In the genomic region with DNA sequence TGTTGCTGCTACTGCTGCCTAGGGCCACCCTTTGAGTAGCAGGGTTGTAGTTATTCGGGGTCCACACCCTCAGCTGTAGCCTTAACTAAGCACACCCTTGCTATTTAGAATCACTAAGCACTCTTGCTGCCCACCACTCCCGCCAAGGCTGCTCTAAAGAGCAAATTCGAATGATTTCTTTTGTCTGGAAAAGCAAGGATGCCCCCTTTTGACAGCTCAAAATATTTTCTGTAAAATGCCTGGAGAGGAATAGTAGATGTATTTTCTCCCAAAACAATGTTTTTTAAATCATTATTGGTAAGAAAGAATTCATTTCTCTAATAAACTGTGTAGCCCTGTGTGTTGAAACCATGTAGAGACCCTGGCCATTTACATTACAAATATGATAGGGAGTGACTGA, we compare ENCODE assay signal across 2 cellular contexts.
TF ChIP-seq lines count a peak whose summit lies in the region.

No MANE protein-coding gene starts in this region.

TF ChIP-seq in HepG2, 621 proteins besides CTCF, POLR2A, EP300 and RAD21 (continued from another document):
- TF ChIP-seq, protein P1, sequence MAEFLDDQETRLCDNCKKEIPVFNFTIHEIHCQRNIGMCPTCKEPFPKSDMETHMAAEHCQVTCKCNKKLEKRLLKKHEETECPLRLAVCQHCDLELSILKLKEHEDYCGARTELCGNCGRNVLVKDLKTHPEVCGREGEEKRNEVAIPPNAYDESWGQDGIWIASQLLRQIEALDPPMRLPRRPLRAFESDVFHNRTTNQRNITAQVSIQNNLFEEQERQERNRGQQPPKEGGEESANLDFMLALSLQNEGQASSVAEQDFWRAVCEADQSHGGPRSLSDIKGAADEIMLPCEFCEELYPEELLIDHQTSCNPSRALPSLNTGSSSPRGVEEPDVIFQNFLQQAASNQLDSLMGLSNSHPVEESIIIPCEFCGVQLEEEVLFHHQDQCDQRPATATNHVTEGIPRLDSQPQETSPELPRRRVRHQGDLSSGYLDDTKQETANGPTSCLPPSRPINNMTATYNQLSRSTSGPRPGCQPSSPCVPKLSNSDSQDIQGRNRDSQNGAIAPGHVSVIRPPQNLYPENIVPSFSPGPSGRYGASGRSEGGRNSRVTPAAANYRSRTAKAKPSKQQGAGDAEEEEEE (CRISPR knock-in tag; IDR thresholded peaks at IDR 0.05; ENCODE audit: borderline replicate concordance), result no peak
- TF ChIP-seq, protein P2, sequence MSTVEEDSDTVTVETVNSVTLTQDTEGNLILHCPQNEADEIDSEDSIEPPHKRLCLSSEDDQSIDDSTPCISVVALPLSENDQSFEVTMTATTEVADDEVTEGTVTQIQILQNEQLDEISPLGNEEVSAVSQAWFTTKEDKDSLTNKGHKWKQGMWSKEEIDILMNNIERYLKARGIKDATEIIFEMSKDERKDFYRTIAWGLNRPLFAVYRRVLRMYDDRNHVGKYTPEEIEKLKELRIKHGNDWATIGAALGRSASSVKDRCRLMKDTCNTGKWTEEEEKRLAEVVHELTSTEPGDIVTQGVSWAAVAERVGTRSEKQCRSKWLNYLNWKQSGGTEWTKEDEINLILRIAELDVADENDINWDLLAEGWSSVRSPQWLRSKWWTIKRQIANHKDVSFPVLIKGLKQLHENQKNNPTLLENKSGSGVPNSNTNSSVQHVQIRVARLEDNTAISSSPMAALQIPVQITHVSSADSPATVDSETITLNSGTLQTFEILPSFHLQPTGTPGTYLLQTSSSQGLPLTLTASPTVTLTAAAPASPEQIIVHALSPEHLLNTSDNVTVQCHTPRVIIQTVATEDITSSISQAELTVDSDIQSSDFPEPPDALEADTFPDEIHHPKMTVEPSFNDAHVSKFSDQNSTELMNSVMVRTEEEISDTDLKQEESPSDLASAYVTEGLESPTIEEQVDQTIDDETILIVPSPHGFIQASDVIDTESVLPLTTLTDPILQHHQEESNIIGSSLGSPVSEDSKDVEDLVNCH (CRISPR knock-in tag; IDR thresholded peaks at IDR 0.05), result no peak
- no peak for TF ChIP-seq NR2F1 (CRISPR knock-in tag; IDR thresholded peaks at IDR 0.05)

TF ChIP-seq in WTC11, 78 proteins besides CTCF, POLR2A, EP300 and RAD21 (continued from another document):
- TF ChIP-seq, protein P3, sequence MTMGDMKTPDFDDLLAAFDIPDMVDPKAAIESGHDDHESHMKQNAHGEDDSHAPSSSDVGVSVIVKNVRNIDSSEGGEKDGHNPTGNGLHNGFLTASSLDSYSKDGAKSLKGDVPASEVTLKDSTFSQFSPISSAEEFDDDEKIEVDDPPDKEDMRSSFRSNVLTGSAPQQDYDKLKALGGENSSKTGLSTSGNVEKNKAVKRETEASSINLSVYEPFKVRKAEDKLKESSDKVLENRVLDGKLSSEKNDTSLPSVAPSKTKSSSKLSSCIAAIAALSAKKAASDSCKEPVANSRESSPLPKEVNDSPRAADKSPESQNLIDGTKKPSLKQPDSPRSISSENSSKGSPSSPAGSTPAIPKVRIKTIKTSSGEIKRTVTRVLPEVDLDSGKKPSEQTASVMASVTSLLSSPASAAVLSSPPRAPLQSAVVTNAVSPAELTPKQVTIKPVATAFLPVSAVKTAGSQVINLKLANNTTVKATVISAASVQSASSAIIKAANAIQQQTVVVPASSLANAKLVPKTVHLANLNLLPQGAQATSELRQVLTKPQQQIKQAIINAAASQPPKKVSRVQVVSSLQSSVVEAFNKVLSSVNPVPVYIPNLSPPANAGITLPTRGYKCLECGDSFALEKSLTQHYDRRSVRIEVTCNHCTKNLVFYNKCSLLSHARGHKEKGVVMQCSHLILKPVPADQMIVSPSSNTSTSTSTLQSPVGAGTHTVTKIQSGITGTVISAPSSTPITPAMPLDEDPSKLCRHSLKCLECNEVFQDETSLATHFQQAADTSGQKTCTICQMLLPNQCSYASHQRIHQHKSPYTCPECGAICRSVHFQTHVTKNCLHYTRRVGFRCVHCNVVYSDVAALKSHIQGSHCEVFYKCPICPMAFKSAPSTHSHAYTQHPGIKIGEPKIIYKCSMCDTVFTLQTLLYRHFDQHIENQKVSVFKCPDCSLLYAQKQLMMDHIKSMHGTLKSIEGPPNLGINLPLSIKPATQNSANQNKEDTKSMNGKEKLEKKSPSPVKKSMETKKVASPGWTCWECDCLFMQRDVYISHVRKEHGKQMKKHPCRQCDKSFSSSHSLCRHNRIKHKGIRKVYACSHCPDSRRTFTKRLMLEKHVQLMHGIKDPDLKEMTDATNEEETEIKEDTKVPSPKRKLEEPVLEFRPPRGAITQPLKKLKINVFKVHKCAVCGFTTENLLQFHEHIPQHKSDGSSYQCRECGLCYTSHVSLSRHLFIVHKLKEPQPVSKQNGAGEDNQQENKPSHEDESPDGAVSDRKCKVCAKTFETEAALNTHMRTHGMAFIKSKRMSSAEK (CRISPR knock-in tag; IDR thresholded peaks at IDR 0.05; ENCODE audit: borderline replicate concordance), result no peak
- TF ChIP-seq, protein P4, sequence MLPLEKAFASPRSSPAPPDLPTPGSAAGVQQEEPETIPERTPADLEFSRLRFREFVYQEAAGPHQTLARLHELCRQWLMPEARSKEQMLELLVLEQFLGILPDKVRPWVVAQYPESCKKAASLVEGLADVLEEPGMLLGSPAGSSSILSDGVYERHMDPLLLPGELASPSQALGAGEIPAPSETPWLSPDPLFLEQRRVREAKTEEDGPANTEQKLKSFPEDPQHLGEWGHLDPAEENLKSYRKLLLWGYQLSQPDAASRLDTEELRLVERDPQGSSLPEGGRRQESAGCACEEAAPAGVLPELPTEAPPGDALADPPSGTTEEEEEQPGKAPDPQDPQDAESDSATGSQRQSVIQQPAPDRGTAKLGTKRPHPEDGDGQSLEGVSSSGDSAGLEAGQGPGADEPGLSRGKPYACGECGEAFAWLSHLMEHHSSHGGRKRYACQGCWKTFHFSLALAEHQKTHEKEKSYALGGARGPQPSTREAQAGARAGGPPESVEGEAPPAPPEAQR (CRISPR knock-in tag; IDR thresholded peaks at IDR 0.05), result no peak
- TF ChIP-seq PRDM15 (CRISPR knock-in tag; IDR thresholded peaks at IDR 0.05) (no peak), NFYB (CRISPR knock-in tag; conservative IDR thresholded peaks at IDR 0.05; ENCODE audit: low read depth) (no peak), RELA (CRISPR knock-in tag; IDR thresholded peaks at IDR 0.05; ENCODE audit: borderline replicate concordance) (no peak), ZNF423 (CRISPR knock-in tag; IDR thresholded peaks at IDR 0.05) (no peak), USF1 (CRISPR knock-in tag; IDR thresholded peaks at IDR 0.05) (no peak), ATF2 (CRISPR knock-in tag; IDR thresholded peaks at IDR 0.05; ENCODE audit: borderline replicate concordance, low read depth) (no peak), SOX15 (CRISPR knock-in tag; IDR thresholded peaks at IDR 0.05) (no peak), KAT7 (CRISPR knock-in tag; IDR thresholded peaks at IDR 0.05; ENCODE audit: borderline replicate concordance) (no peak), OVOL2 (CRISPR knock-in tag; IDR thresholded peaks at IDR 0.05; ENCODE audit: borderline replicate concordance) (no peak), FOXK1 (CRISPR knock-in tag; IDR thresholded peaks at IDR 0.05) (no peak)
